ENCODE assay signal across 23 cellular contexts in the genomic region with DNA sequence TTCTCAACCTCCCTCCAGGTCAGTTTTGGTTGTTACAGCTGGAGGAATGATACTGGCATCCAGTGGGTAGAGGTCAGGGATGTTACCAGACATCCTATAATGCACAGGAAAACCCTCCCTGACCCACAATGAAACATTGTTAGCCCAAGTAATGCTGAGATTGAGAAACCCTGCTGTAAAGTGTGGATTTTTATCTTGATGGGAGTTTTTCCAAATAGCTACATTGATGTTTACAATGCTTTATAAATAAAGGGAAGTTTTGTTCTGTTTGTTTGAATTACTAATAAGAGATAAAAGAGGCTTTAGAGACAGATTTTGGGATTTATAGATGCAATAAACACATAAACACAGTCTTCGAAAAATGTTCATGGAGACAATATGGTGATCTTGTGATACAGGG.
A peak's percentile ranks its signal among the peaks of the same experiment; 100 is the strongest.
DNase-seq lines count a peak whose midpoint lies in the region; ATAC-seq and TF ChIP-seq lines count a peak whose summit lies in the region.
"Had no signal": no experiment of that assay in that cellular context is flagged by ENCODE, and none has a peak within 500 bp of the region (broad histone marks: within the 10 kb centered on the region; RNA-seq: fewer than 3 reads in every experiment).

No MANE protein-coding gene starts in this region.

- H3K4me1 Mint-ChIP-seq in neural crest cell = peaks cover 15% of the 10 kb centered on the region
- H3K4me1 Mint-ChIP-seq: activated naive CD8-positive, alpha-beta T cell treated with anti-CD3 and anti-CD28 coated beads, Interleukin-2, amount 10 ng/mL, durations not matched to agents 7 days and 5 days had no signal

- H3K4me3 ChIP-seq in fibroblast of pulmonary artery (replicated peaks; ENCODE audit: low read depth, low read length) = no peak overlapping the region
- H3K4me3 ChIP-seq: left lung, testis had no signal

- H3K4me3 Mint-ChIP-seq in neural crest cell = no peak overlapping the region
- H3K4me3 Mint-ChIP-seq: activated naive CD8-positive, alpha-beta T cell treated with anti-CD3 and anti-CD28 coated beads, Interleukin-2, amount 10 ng/mL, durations not matched to agents 7 days and 5 days; brain; endodermal cell had no signal

- TF ChIP-seq CTCF in fibroblast of pulmonary artery (IDR thresholded peaks at IDR 0.05; ENCODE audit: low read length, missing control alignments) (no peak), neural crest cell (conservative IDR thresholded peaks at IDR 0.05) (no peak)

- DNase-seq in HT-29 (ENCODE audit: low spot score) = peak; percentile 55
- peak; percentile 63 for DNase-seq in SK-MEL-5 (ENCODE audit: low read depth, low spot score)
- peak; percentile 55 for DNase-seq in fibroblast of pulmonary artery (ENCODE audit: low read depth)
- DNase-seq in neural crest cell (ENCODE audit: low read depth, low spot score) = no peak
- DNase-seq in NCI-H82 (lab: John Stamatoyannopoulos, UW) = no peak
- DNase-seq in A172 (ENCODE audit: low spot score) = no peak
- DNase-seq: activated CD4-positive, alpha-beta T cell treated with anti-CD3 and anti-CD28 coated beads, Interleukin-2, amount 50 U/mL, for 4 hours; activated CD8-positive, alpha-beta memory T cell treated with anti-CD3 and anti-CD28 coated beads, Interleukin-2, amount 50 U/mL, for 4 hours; activated effector memory CD4-positive, alpha-beta T cell treated with Interleukin-2 at 50 U/mL for 16 hours; activated naive CD8-positive, alpha-beta T cell treated with anti-CD3 and anti-CD28 coated beads, Interleukin-2, amount 10 ng/mL, durations not matched to agents 7 days and 5 days; DMS53; endodermal cell; head of caudate nucleus; left lung; NCI-H1048; NCI-H2029; NCI-H2227 treated with DMSO at 0.1 percent for 48 hours; stimulated activated CD4-positive, alpha-beta T cell treated with anti-CD3 and anti-CD28 coated beads, Interleukin-2, amount 100 ng/mL, for 48 hours; stimulated activated naive CD4-positive, alpha-beta T cell; T-helper 2 cell; testis had no signal

- ATAC-seq in GM21737 (IDR thresholded peaks at IDR 0.05; ENCODE audit: unreplicated experiment) = no peak
- ATAC-seq: left lung had no signal

- H3K27ac Mint-ChIP-seq in neural crest cell (ENCODE audit: unreplicated experiment) = peak overlapping the region; percentile 87
- H3K27ac Mint-ChIP-seq: activated naive CD8-positive, alpha-beta T cell treated with anti-CD3 and anti-CD28 coated beads, Interleukin-2, amount 10 ng/mL, durations not matched to agents 7 days and 5 days; endodermal cell had no signal

- H3K36me3 Mint-ChIP-seq in neural crest cell (ENCODE audit: low read depth) = peaks cover 8% of the 10 kb centered on the region

- H3K9me3 Mint-ChIP-seq in neural crest cell = no peaks in the 10 kb centered on the region
- H3K9me3 Mint-ChIP-seq: endodermal cell had no signal

- H3K27me3 Mint-ChIP-seq in neural crest cell (ENCODE audit: low read depth) = no peaks in the 10 kb centered on the region
- H3K27me3 Mint-ChIP-seq: activated naive CD8-positive, alpha-beta T cell treated with anti-CD3 and anti-CD28 coated beads, Interleukin-2, amount 10 ng/mL, durations not matched to agents 7 days and 5 days; brain had no signal

- in situ Hi-C loops in SK-MEL-5 (cut with HindIII; ENCODE audit: low pct_unique_long_range_greater_than_20kb, low sequenced_read_pairs) = no loop called here

Comparison
In these comparisons a context has a peak if more than half of its experiments do, and no peak if none do; other contexts are left out.
1. DNase-seq: peak in HT-29 (single experiment), SK-MEL-5 (single experiment) and fibroblast of pulmonary artery (single experiment); none in neural crest cell (single experiment), NCI-H82 (single experiment) and A172 (single experiment).